Comparison of ENCODE assay signal across 14 cellular contexts in genomic region chr14:25034803-25035681, GRCh38. TPM values are rescaled to one million over a fixed set of nuclear protein-coding genes. Genes with fewer than 3 reads are reported as not detected.
"Had no signal": no experiment of that assay in that cellular context is flagged by ENCODE, and none has a peak within 500 bp of the region (broad histone marks: within the 10 kb centered on the region; RNA-seq: fewer than 3 reads in every experiment).

No MANE protein-coding gene starts in this region.

- H3K36me3 Mint-ChIP-seq: activated naive CD8-positive, alpha-beta T cell had no signal

- H3K27me3 ChIP-seq: esophagus muscularis mucosa, sigmoid colon had no signal

- H3K4me3 Mint-ChIP-seq: activated CD4-positive, alpha-beta T cell treated with anti-CD3 and anti-CD28 coated beads, Interleukin-2, amount 10 ng/mL, durations not matched to agents 7 days and 5 days; activated naive CD8-positive, alpha-beta T cell; stimulated activated naive CD8-positive, alpha-beta T cell treated with anti-CD3 and anti-CD28 coated beads, Interleukin-15, amount 100 ng/mL, for 72 hours had no signal

- FAIRE-seq: TTC549 had no signal

- H3K4me3 ChIP-seq: esophagus muscularis mucosa, psoas muscle, sigmoid colon had no signal

- H3K27ac ChIP-seq: esophagus muscularis mucosa, psoas muscle, sigmoid colon had no signal

- H3K36me3 ChIP-seq: esophagus muscularis mucosa, sigmoid colon had no signal

- H3K4me1 Mint-ChIP-seq: activated CD4-positive, alpha-beta T cell treated with anti-CD3 and anti-CD28 coated beads, Interleukin-2, amount 10 ng/mL, durations not matched to agents 7 days and 5 days; stimulated activated naive CD8-positive, alpha-beta T cell treated with anti-CD3 and anti-CD28 coated beads, Interleukin-15, amount 100 ng/mL, for 72 hours had no signal

- DNase-seq: activated CD4-positive, alpha-beta T cell treated with anti-CD3 and anti-CD28 coated beads, Interleukin-2, amount 10 ng/mL, durations not matched to agents 7 days and 5 days; activated CD4-positive, CD25-positive, alpha-beta regulatory T cell; activated gamma-delta T cell treated with Interleukin-2 at 50 U/mL for 16 hours; amniotic stem cell; hippocampal formation; mesendoderm; psoas muscle; sigmoid colon; stimulated activated CD4-positive, alpha-beta T cell treated with anti-CD3 and anti-CD28 coated beads, Interleukin-1b, Interleukin-23, amount 100 ng/mL, for 48 hours; stimulated activated naive CD8-positive, alpha-beta T cell treated with anti-CD3 and anti-CD28 coated beads, Interleukin-15, amount 100 ng/mL, for 72 hours had no signal

- H3K4me1 ChIP-seq: psoas muscle had no signal

- H3K9me3 ChIP-seq: esophagus muscularis mucosa, psoas muscle, sigmoid colon had no signal

- H3K9me3 Mint-ChIP-seq: activated CD4-positive, alpha-beta T cell treated with anti-CD3 and anti-CD28 coated beads, Interleukin-2, amount 10 ng/mL, durations not matched to agents 7 days and 5 days had no signal

- ATAC-seq: psoas muscle; stimulated activated naive CD8-positive, alpha-beta T cell treated with anti-CD3 and anti-CD28 coated beads, Interleukin-15, amount 100 ng/mL, for 72 hours had no signal

- H3K27ac Mint-ChIP-seq: activated CD4-positive, alpha-beta T cell treated with anti-CD3 and anti-CD28 coated beads, Interleukin-2, amount 10 ng/mL, durations not matched to agents 7 days and 5 days; activated naive CD8-positive, alpha-beta T cell; stimulated activated naive CD8-positive, alpha-beta T cell treated with anti-CD3 and anti-CD28 coated beads, Interleukin-15, amount 100 ng/mL, for 72 hours had no signal

- H3K27me3 Mint-ChIP-seq: activated naive CD8-positive, alpha-beta T cell; stimulated activated naive CD8-positive, alpha-beta T cell treated with anti-CD3 and anti-CD28 coated beads, Interleukin-15, amount 100 ng/mL, for 72 hours had no signal

RNA-seq across cellular contexts. Expression of gene STXBP6, which starts 14.9 kb away (rescaled TPM):
- total RNA-seq: activated CD4-positive, alpha-beta T cell treated with anti-CD3 and anti-CD28 coated beads, Interleukin-2, amount 10 ng/mL, durations not matched to agents 7 days and 5 days; T-helper 2 cell treated with Interferon-gamma antibody and Interleukin-4, amounts not matched to agents 100 ng/mL and 5 ng/mL, for 36 hours had no signal
